ENCODE assay signal across 20 cellular contexts in the genomic region with DNA sequence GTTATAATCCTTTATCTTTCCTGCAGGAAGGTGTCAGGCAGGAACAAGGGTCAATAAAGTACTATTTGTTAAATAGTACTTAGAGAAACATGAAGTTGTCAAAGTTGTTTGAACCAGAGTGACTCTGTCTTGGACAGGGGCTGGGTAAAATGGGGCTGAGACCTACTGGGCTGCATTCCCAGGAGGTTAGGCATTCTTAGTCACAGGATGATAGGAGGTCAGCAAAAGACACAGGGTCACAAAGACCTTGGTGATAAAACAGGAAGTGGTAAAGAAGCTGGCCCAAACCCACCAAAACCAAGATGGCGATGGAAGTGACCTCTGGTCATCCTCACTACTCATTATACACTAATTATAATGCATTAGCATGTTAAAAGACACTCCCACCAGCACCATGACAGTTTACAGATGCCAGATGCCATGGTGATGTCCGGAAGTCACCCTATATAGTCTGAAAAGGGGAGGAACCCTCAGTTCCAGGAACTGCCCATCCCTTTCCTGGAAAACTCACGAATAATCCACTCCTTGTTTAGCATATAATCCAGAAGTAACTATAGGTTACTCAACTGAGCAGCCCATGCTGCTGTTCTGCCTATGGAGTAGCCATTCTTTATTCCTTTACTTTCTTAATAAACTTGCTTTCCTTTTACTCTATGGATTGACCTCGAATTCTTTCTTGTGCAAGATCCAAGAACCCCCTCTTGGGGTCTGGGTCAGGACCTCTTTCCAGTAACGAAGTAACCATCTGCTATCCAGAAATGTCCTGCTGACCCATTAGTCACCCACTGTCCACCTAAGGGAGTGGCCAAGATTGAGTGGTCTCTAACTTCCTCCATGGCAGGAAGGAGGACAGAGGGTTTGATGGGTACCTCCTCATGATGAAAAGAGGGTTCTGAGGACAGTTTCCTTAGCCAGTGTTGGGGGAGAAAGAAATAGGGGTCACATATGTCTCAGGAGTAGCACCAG. TPM values are rescaled to one million over a fixed set of nuclear protein-coding genes. Genes with fewer than 3 reads are reported as not detected.
DNase-seq lines count a peak whose midpoint lies in the region; ATAC-seq and TF ChIP-seq lines count a peak whose summit lies in the region.
"Had no signal": no experiment of that assay in that cellular context is flagged by ENCODE, and none has a peak within 500 bp of the region (broad histone marks: within the 10 kb centered on the region; RNA-seq: fewer than 3 reads in every experiment).

No MANE protein-coding gene starts in this region.

- H2AFZ ChIP-seq in ACC112 (ENCODE audit: low read length, unreplicated experiment) = no peak overlapping the region
- H2AFZ ChIP-seq: parathyroid adenoma had no signal

- H3K4me1 Mint-ChIP-seq in effector memory CD8-positive, alpha-beta T cell (ENCODE audit: low read depth in 2 of 2) = no peaks in the 10 kb centered on the region

- no peaks in the 10 kb centered on the region for H3K36me3 Mint-ChIP-seq in effector memory CD8-positive, alpha-beta T cell (ENCODE audit: insufficient read depth)

- intact Hi-C loops in colonic mucosa (cut with DNase I) (no loop called here), cardiac septum (cut with DNase I) (no loop called here)

- no peak overlapping the region for H3K4me3 Mint-ChIP-seq in effector memory CD8-positive, alpha-beta T cell

- no peaks in the 10 kb centered on the region for H3K9me3 ChIP-seq in colonic mucosa
- H3K9me3 ChIP-seq: vagina had no signal

- no peak overlapping the region for H3K9ac ChIP-seq in colonic mucosa (ENCODE audit: low read depth in 2 of 2, low read length in 2 of 2)
- H3K9ac ChIP-seq: parathyroid adenoma had no signal

- no peak for ATAC-seq in effector memory CD8-positive, alpha-beta T cell (replicated peaks)
- ATAC-seq: GM12878 had no signal

- no peak for TF ChIP-seq CTCF in colonic mucosa (IDR thresholded peaks at IDR 0.05)

- H3K9me3 Mint-ChIP-seq in effector memory CD8-positive, alpha-beta T cell = peaks cover 0 to 2% of the 10 kb centered on the region in 2 donors

- DNase-seq in M059J (ENCODE audit: low read depth) = peak; percentile 92
- peak; percentile 48 for DNase-seq in colonic mucosa
- DNase-seq in kidney tubule cell (ENCODE audit: low spot score) = peak; percentile 93
- no peak for DNase-seq in effector memory CD8-positive, alpha-beta T cell
- no peak for DNase-seq in cardiac septum (ENCODE audit: low spot score)
- no peak for DNase-seq in cortex of kidney (lab: John Stamatoyannopoulos, UW)
- no peak for DNase-seq in T-helper 2 cell
- DNase-seq: activated T-cell treated with anti-CD3 and anti-CD28 coated beads, Interleukin-2, amount 50 U/mL, for 1 hour; aorta; DMS53; effector memory CD4-positive, alpha-beta T cell; GOT3; NCI-H146; NCI-H774 had no signal

- no peaks in the 10 kb centered on the region for H3K27me3 ChIP-seq in ACC112 (ENCODE audit: insufficient read depth, low read length)
- no peaks in the 10 kb centered on the region for H3K27me3 ChIP-seq in colonic mucosa
- H3K27me3 ChIP-seq: vagina had no signal

- H3K4me1 ChIP-seq in ACC112 (ENCODE audit: control insufficient read depth, insufficient read depth, low read length, unreplicated experiment) (peaks cover 18% of the 10 kb centered on the region), colonic mucosa (no peaks in the 10 kb centered on the region)
- H3K4me1 ChIP-seq: parathyroid adenoma had no signal

- H3K79me2 ChIP-seq in ACC112 (ENCODE audit: control insufficient read depth, insufficient read depth, low read length, unreplicated experiment) = no peaks in the 10 kb centered on the region
- H3K79me2 ChIP-seq: parathyroid adenoma had no signal

- H3K27me3 Mint-ChIP-seq in effector memory CD8-positive, alpha-beta T cell = peaks cover 0 to 8% of the 10 kb centered on the region in 2 donors

- no peaks in the 10 kb centered on the region for H3K36me3 ChIP-seq in ACC112 (ENCODE audit: insufficient read depth, low read length)
- no peaks in the 10 kb centered on the region for H3K36me3 ChIP-seq in colonic mucosa
- H3K36me3 ChIP-seq: vagina had no signal

- H3K4me3 ChIP-seq in ACC112 (ENCODE audit: low read depth, low read length) = no peak overlapping the region
- no peak overlapping the region for H3K4me3 ChIP-seq in colonic mucosa
- H3K4me3 ChIP-seq: GM12878, SK-N-MC, vagina had no signal

- no peak overlapping the region for H3K27ac Mint-ChIP-seq in effector memory CD8-positive, alpha-beta T cell

- H3K27ac ChIP-seq in ACC112 (ENCODE audit: low read depth, low read length) (peak overlapping the region; percentile 65), colonic mucosa (peak overlapping the region; percentile 42)
- H3K27ac ChIP-seq: parathyroid adenoma, SK-N-MC, vagina had no signal

RNA-seq across cellular contexts. Expression of a gene that starts 19.6 kb away (rescaled TPM):
- total RNA-seq in M059J (2014; rRNA removed; shearing (Covaris generic)) = not detected in 2 replicates
- total RNA-seq in colonic mucosa (not detected), cardiac septum (not detected)
- total RNA-seq: GM12878, mesenteric fat pad, vagina had no signal

Comparison
In these comparisons a context has a peak if more than half of its experiments do, and no peak if none do; other contexts are left out.
1. DNase-seq: peak in M059J (single experiment), colonic mucosa (single experiment) and kidney tubule cell (single experiment); none in effector memory CD8-positive, alpha-beta T cell (0 of 3), cardiac septum (single experiment), cortex of kidney (single experiment) and T-helper 2 cell (0 of 5).